In genomic region chr4:173051697-173052096, GRCh38 we compare ENCODE assay signal across 17 cellular contexts.
DNase-seq lines count a peak whose midpoint lies in the region; ATAC-seq, FAIRE-seq and TF ChIP-seq lines count a peak whose summit lies in the region.
"Had no signal": no experiment of that assay in that cellular context is flagged by ENCODE, and none has a peak within 500 bp of the region (broad histone marks: within the 10 kb centered on the region; RNA-seq: fewer than 3 reads in every experiment).

No MANE protein-coding gene starts in this region.

- TF ChIP-seq POLR2A in sigmoid colon (IDR thresholded peaks at IDR 0.05) (no peak), GM12891 (IDR thresholded peaks at IDR 0.05; ENCODE audit: low read depth, low read length) (no peak)

- TF ChIP-seq EP300 in sigmoid colon (IDR thresholded peaks at IDR 0.05), result no peak

- H2BK20ac ChIP-seq in H9 (ENCODE audit: low read depth, low read length, poor library complexity, severe bottlenecking), result no peak overlapping the region

- CTCF ChIA-PET in PC-9 (lab: Charles Lee), result no interaction called here

- no peak overlapping the region for H3K56ac ChIP-seq in H9 (ENCODE audit: insufficient read length, low read depth, low read length)

- H2BK12ac ChIP-seq in H9 (ENCODE audit: insufficient read length, low read depth, low read length), result no peak overlapping the region

- intact Hi-C loops in ascending aorta (cut with DNase I), result no loop called here
- intact Hi-C loops in sigmoid colon (cut with DNase I), result no loop called here
- intact Hi-C loops in PC-9 (cut with micrococcal nuclease; ENCODE audit: unreplicated experiment), result no loop called here

- H3K36me3 ChIP-seq in ascending aorta (no peaks in the 10 kb centered on the region), hepatocyte (replicated peaks; ENCODE audit: insufficient read depth, low read depth) (no peaks in the 10 kb centered on the region), sigmoid colon (no peaks in the 10 kb centered on the region), PC-9 (ENCODE audit: low read depth) (no peaks in the 10 kb centered on the region)
- H3K36me3 ChIP-seq: BLaER1 treated with 17β-estradiol and CSF1 and Interleukin-3, amounts not matched to agents 10 nM and 100 nM; lower lobe of right lung had no signal

- no peaks in the 10 kb centered on the region for H3K9me2 ChIP-seq in hepatocyte (replicated peaks; ENCODE audit: insufficient read depth)
- no peaks in the 10 kb centered on the region for H3K9me2 ChIP-seq in PC-9 (ENCODE audit: insufficient read depth)

- H4K20me1 ChIP-seq in H9 (ENCODE audit: control insufficient read depth, insufficient read depth, insufficient read length) (no peaks in the 10 kb centered on the region), hepatocyte (ENCODE audit: insufficient read depth, poor library complexity, severe bottlenecking) (no peaks in the 10 kb centered on the region), PC-9 (ENCODE audit: insufficient read depth) (no peaks in the 10 kb centered on the region)
- H4K20me1 ChIP-seq: BLaER1 treated with 17β-estradiol and CSF1 and Interleukin-3, amounts not matched to agents 10 nM and 100 nM had no signal

- 0 out of 7 replicates have a peak overlapping the region, but pooled peaks of 1 of the 3 experiments have one; percentile 7 for H3K27ac Mint-ChIP-seq in H9
- H3K27ac Mint-ChIP-seq in activated T-helper 17 cell treated with anti-CD3 and anti-CD28 coated beads, Interleukin-2, amount 50 U/mL, for 72 hours, result no peak overlapping the region
- H3K27ac Mint-ChIP-seq: activated naive CD8-positive, alpha-beta T cell treated with anti-CD3 and anti-CD28 coated beads, Interleukin-2, amount 50 U/mL, for 24 hours; T-helper 17 cell had no signal

- H3K14ac ChIP-seq in H9 (ENCODE audit: insufficient read depth, low read length), result no peak overlapping the region

- H3K27me3 ChIP-seq in H9 (ENCODE audit: insufficient read depth, low read length), result no peaks in the 10 kb centered on the region
- H3K27me3 ChIP-seq in ascending aorta, result no peaks in the 10 kb centered on the region
- no peaks in the 10 kb centered on the region for H3K27me3 ChIP-seq in hepatocyte
- H3K27me3 ChIP-seq in sigmoid colon, result no peaks in the 10 kb centered on the region
- H3K27me3 ChIP-seq in PC-9 (ENCODE audit: insufficient read depth, low read depth), result no peaks in the 10 kb centered on the region
- H3K27me3 ChIP-seq: BLaER1 treated with 17β-estradiol and CSF1 and Interleukin-3, amounts not matched to agents 10 nM and 100 nM had no signal

- H3K27ac ChIP-seq in H9 (ENCODE audit: insufficient read length, low read depth, low read length) (no peak overlapping the region), ascending aorta (peak overlapping the region; percentile 31 to 51), hepatocyte (no peak overlapping the region), sigmoid colon (peak overlapping the region in 2 of 4 donors; percentile 2 to 33), PC-9 (no peak overlapping the region)
- H3K27ac ChIP-seq: BLaER1 treated with 17β-estradiol and CSF1 and Interleukin-3, amounts not matched to agents 10 nM and 100 nM; lower lobe of right lung had no signal

- no peaks in the 10 kb centered on the region for H3K27me3 Mint-ChIP-seq in H9 (ENCODE audit: low read depth)
- H3K27me3 Mint-ChIP-seq in activated T-helper 17 cell treated with anti-CD3 and anti-CD28 coated beads, Interleukin-2, amount 50 U/mL, for 72 hours, result peaks cover 15% of the 10 kb centered on the region
- H3K27me3 Mint-ChIP-seq: activated naive CD8-positive, alpha-beta T cell treated with anti-CD3 and anti-CD28 coated beads, Interleukin-2, amount 50 U/mL, for 24 hours had no signal

- H3K9me3 ChIP-seq in H9 (ENCODE audit: control insufficient read depth, low read depth, low read length), result no peaks in the 10 kb centered on the region
- H3K9me3 ChIP-seq in ascending aorta, result no peaks in the 10 kb centered on the region
- H3K9me3 ChIP-seq in hepatocyte (ENCODE audit: low read depth), result no peaks in the 10 kb centered on the region
- no peaks in the 10 kb centered on the region for H3K9me3 ChIP-seq in sigmoid colon
- no peaks in the 10 kb centered on the region for H3K9me3 ChIP-seq in PC-9 (ENCODE audit: insufficient read depth, low read depth)
- H3K9me3 ChIP-seq: BLaER1 treated with 17β-estradiol and CSF1 and Interleukin-3, amounts not matched to agents 10 nM and 100 nM; lower lobe of right lung had no signal

- H3K79me2 ChIP-seq in H9 (ENCODE audit: insufficient read depth, low read length), result no peaks in the 10 kb centered on the region
- H3K79me2 ChIP-seq in hepatocyte, result no peaks in the 10 kb centered on the region
- no peaks in the 10 kb centered on the region for H3K79me2 ChIP-seq in PC-9 (ENCODE audit: low read depth)

- no peak overlapping the region for H4K8ac ChIP-seq in H9 (replicated peaks; ENCODE audit: insufficient read length, low read depth, low read length)

- no peak overlapping the region for H4K5ac ChIP-seq in H9 (ENCODE audit: insufficient read length, low read depth, low read length)

- WGBS in H9 (ENCODE audit: extremely low coverage, insufficient read length, low lambda C conversion rate), result no CpG with 5 or more reads among the region's 9 CpGs
- 40% methylated on average over 9 of the region's 9 CpGs for WGBS in hepatocyte (ENCODE audit: low lambda C conversion rate, missing lambda C conversion rate)
- WGBS in sigmoid colon, 2 donors, result 70 to 85% methylated on average over 9 of the region's 9 CpGs

- BruUV-seq in PC-9 (replicated peaks; lab: Mats Ljungman, UMichigan), result no TSS peak

- POLR2A ChIA-PET in PC-9 (lab: Charles Lee; ENCODE audit: unreplicated experiment), result no interaction called here

- H3K4me2 ChIP-seq in H9 (ENCODE audit: insufficient read depth, insufficient read length, low read length) (no peak overlapping the region), hepatocyte (peak overlapping the region; percentile 62), PC-9 (no peak overlapping the region)
- H3K4me2 ChIP-seq: BLaER1 treated with 17β-estradiol and CSF1 and Interleukin-3, amounts not matched to agents 10 nM and 100 nM had no signal

- TF ChIP-seq CTCF in H9 (conservative IDR thresholded peaks at IDR 0.05), result no peak
- TF ChIP-seq CTCF in ascending aorta (IDR thresholded peaks at IDR 0.05), result no peak
- TF ChIP-seq CTCF in hepatocyte (IDR thresholded peaks at IDR 0.05; ENCODE audit: poor library complexity), result no peak
- no peak for TF ChIP-seq CTCF in sigmoid colon (IDR thresholded peaks at IDR 0.05)
- no peak for TF ChIP-seq CTCF in PC-9 (conservative IDR thresholded peaks at IDR 0.05)

- H3K23ac ChIP-seq in H9 (ENCODE audit: insufficient read length, low read depth, low read length), result no peak overlapping the region

- H3K4me1 ChIP-seq in H9 (ENCODE audit: insufficient read depth, low read length), result no peaks in the 10 kb centered on the region; the same call in 1 of the 2 replicates
- no peaks in the 10 kb centered on the region for H3K4me1 ChIP-seq in ascending aorta
- H3K4me1 ChIP-seq in hepatocyte (ENCODE audit: insufficient read depth), result no peaks in the 10 kb centered on the region
- H3K4me1 ChIP-seq in sigmoid colon, result peaks cover 0 to 4% (median 1%) of the 10 kb centered on the region in 4 donors
- H3K4me1 ChIP-seq in PC-9 (replicated peaks; ENCODE audit: insufficient read depth), result no peaks in the 10 kb centered on the region
- H3K4me1 ChIP-seq: BLaER1 treated with 17β-estradiol and CSF1 and Interleukin-3, amounts not matched to agents 10 nM and 100 nM; lower lobe of right lung had no signal

- H2BK120ac ChIP-seq in H9 (ENCODE audit: low read depth, low read length, poor library complexity, severe bottlenecking), result no peak overlapping the region

- H3K9ac ChIP-seq in H9 (ENCODE audit: extremely low read depth, insufficient read length, low read length), result no peak overlapping the region
- H3K9ac ChIP-seq: BLaER1 treated with 17β-estradiol and CSF1 and Interleukin-3, amounts not matched to agents 10 nM and 100 nM had no signal

- H2AFZ ChIP-seq in H9 (ENCODE audit: low read length) (no peak overlapping the region), hepatocyte (peak overlapping the region; percentile 7), PC-9 (no peak overlapping the region)

- FAIRE-seq in GM12891 (lab: Jason Lieb, UNC), result no peak

- H3K18ac ChIP-seq in H9 (ENCODE audit: insufficient read length, low read depth, low read length), result no peak overlapping the region

- H3K23me2 ChIP-seq in H9 (ENCODE audit: insufficient read length, low read depth, low read length, poor library complexity, severe bottlenecking), result no peaks in the 10 kb centered on the region

- no peaks in the 10 kb centered on the region for H3K79me1 ChIP-seq in H9 (ENCODE audit: insufficient read depth, low read depth, low read length, poor library complexity, severe bottlenecking)

- H3K4me3 ChIP-seq in ascending aorta (peak overlapping the region; percentile 18 to 57), hepatocyte (no peak overlapping the region), sigmoid colon (peak overlapping the region in 3 of 4 donors; percentile 18 to 23 (median 22)), PC-9 (no peak overlapping the region)
- H3K4me3 ChIP-seq: BLaER1 treated with 17β-estradiol and CSF1 and Interleukin-3, amounts not matched to agents 10 nM and 100 nM; lower lobe of right lung had no signal

- no peaks in the 10 kb centered on the region for H3F3A ChIP-seq in PC-9 (ENCODE audit: insufficient read depth, low read depth)

- no peaks in the 10 kb centered on the region for H3K9me3 Mint-ChIP-seq in H9
- H3K9me3 Mint-ChIP-seq in activated T-helper 17 cell treated with anti-CD3 and anti-CD28 coated beads, Interleukin-2, amount 50 U/mL, for 72 hours, result no peaks in the 10 kb centered on the region
- H3K9me3 Mint-ChIP-seq: activated naive CD8-positive, alpha-beta T cell treated with anti-CD3 and anti-CD28 coated beads, Interleukin-2, amount 50 U/mL, for 24 hours had no signal

- no peak for DNase-seq in H9
- DNase-seq in ascending aorta (ENCODE audit: low spot score in 2 of 2), result no peak
- no peak for DNase-seq in hepatocyte (ENCODE audit: low spot score)
- no peak for DNase-seq in sigmoid colon
- no peak for DNase-seq in activated CD4-positive, alpha-beta T cell treated with anti-CD3 and anti-CD28 coated beads for 1 hour
- no peak for DNase-seq in GM12891 (ENCODE audit: insufficient read length, low spot score)
- no peak for DNase-seq in PC-9
- DNase-seq: activated CD4-positive, alpha-beta T cell treated with anti-CD3 and anti-CD28 coated beads for 48 hours; activated naive CD8-positive, alpha-beta T cell treated with anti-CD3 and anti-CD28 coated beads, Interleukin-2, amount 50 U/mL, for 24 hours; DMS153; erythroblast; lower lobe of right lung; NCI-H187 treated with DMSO at 0.1 percent for 48 hours; NCI-H526; T-helper 17 cell had no signal

- H3K36me3 Mint-ChIP-seq in H9 (ENCODE audit: insufficient read depth in 1 of 3, low read depth in 3 of 3), result no peaks in the 10 kb centered on the region
- H3K36me3 Mint-ChIP-seq in activated T-helper 17 cell treated with anti-CD3 and anti-CD28 coated beads, Interleukin-2, amount 50 U/mL, for 72 hours (ENCODE audit: low read depth), result no peaks in the 10 kb centered on the region

- no peak overlapping the region for H2AK5ac ChIP-seq in H9 (ENCODE audit: insufficient read length, low read length)

- H4K91ac ChIP-seq in H9 (ENCODE audit: insufficient read length, low read depth, low read length), result no peak overlapping the region

- ATAC-seq in activated T-helper 17 cell treated with anti-CD3 and anti-CD28 coated beads, Interleukin-2, amount 50 U/mL, for 72 hours (replicated peaks), result no peak
- ATAC-seq: activated naive CD8-positive, alpha-beta T cell treated with anti-CD3 and anti-CD28 coated beads, Interleukin-2, amount 50 U/mL, for 24 hours; lower lobe of right lung; T-helper 17 cell had no signal

- H3K4me1 Mint-ChIP-seq in H9, result peaks cover 33 to 35% of the 10 kb centered on the region in 2 experiments
- no peaks in the 10 kb centered on the region for H3K4me1 Mint-ChIP-seq in activated T-helper 17 cell treated with anti-CD3 and anti-CD28 coated beads, Interleukin-2, amount 50 U/mL, for 72 hours
- H3K4me1 Mint-ChIP-seq: activated naive CD8-positive, alpha-beta T cell treated with anti-CD3 and anti-CD28 coated beads, Interleukin-2, amount 50 U/mL, for 24 hours had no signal

- H2BK5ac ChIP-seq in H9 (ENCODE audit: insufficient read length, low read length), result no peak overlapping the region

- no peak overlapping the region for H2BK15ac ChIP-seq in H9 (ENCODE audit: low read depth, low read length)

- H3T11ph ChIP-seq in H9 (ENCODE audit: low read length), result peak overlapping the region; percentile 42

- H3K4ac ChIP-seq in H9 (ENCODE audit: low read depth, low read length), result no peak overlapping the region

- H3K4me3 Mint-ChIP-seq in H9, result no peak overlapping the region
- H3K4me3 Mint-ChIP-seq in activated T-helper 17 cell treated with anti-CD3 and anti-CD28 coated beads, Interleukin-2, amount 50 U/mL, for 72 hours, result no peak overlapping the region
- H3K4me3 Mint-ChIP-seq: activated naive CD8-positive, alpha-beta T cell treated with anti-CD3 and anti-CD28 coated beads, Interleukin-2, amount 50 U/mL, for 24 hours; T-helper 17 cell had no signal

Comparison
In these comparisons a context has a peak if more than half of its experiments do, and no peak if none do; other contexts are left out.
1. H3K27ac ChIP-seq: peak in ascending aorta (2 of 2); none in H9 (single experiment), hepatocyte (single experiment) and PC-9 (single experiment).
2. H3K4me3 ChIP-seq: peak in ascending aorta (2 of 2) and sigmoid colon (3 of 4); none in hepatocyte (single experiment) and PC-9 (single experiment).